In genomic region chr20:63819224-63819917, GRCh38 we compare ENCODE assay signal across 11 cellular contexts. TPM values are rescaled to one million over a fixed set of nuclear protein-coding genes. Genes with fewer than 3 reads are reported as not detected.
DNase-seq lines count a peak whose midpoint lies in the region; ATAC-seq, FAIRE-seq and TF ChIP-seq lines count a peak whose summit lies in the region.
"Had no signal": no experiment of that assay in that cellular context is flagged by ENCODE, and none has a peak within 500 bp of the region (broad histone marks: within the 10 kb centered on the region; RNA-seq: fewer than 3 reads in every experiment).

No MANE protein-coding gene starts in this region.

- H3K27me3 Mint-ChIP-seq in endothelial cell (ENCODE audit: unreplicated experiment) = peaks cover 5% of the 10 kb centered on the region

- in situ Hi-C loops in brain microvascular endothelial cell (cut with HindIII; ENCODE audit: low pct_ligation_motif_present, low sequenced_read_pairs) (no loop called here), HepG2 (cut with HindIII; ENCODE audit: extremely low pct_ligation_motif_present, low pct_unique_long_range_greater_than_20kb) (no loop called here)

- no peak overlapping the region for H3K27ac Mint-ChIP-seq in endothelial cell (ENCODE audit: unreplicated experiment)

- H3K4me1 ChIP-seq in A673 (ENCODE audit: insufficient read depth, low read length, poor library complexity, severe bottlenecking) (no peaks in the 10 kb centered on the region), HepG2 (ENCODE audit: insufficient read depth, low read length) (peaks cover 40% of the 10 kb centered on the region)

- TF ChIP-seq EP300 in HepG2 (IDR thresholded peaks at IDR 0.05; ENCODE audit: low read depth in 2 of 2, low read length in 2 of 2) (no peak), HepG2 (CRISPR knock-in tag; IDR thresholded peaks at IDR 0.05; ENCODE audit: borderline replicate concordance) (no peak)

- POLR2A ChIA-PET in A673 (lab: Charles Lee; ENCODE audit: low non-redundant PET) (interaction anchor here (0.7 kb wide), 1 partner anchor 256 kb away, joined by 5 read pairs; no protein-coding TSS in a partner anchor), HepG2 (lab: Yijun Ruan, JAX) (no interaction called here)

- H3K9ac ChIP-seq in HepG2 (ENCODE audit: insufficient read depth, low read depth, low read length) = peak overlapping the region; percentile 32

- CTCF ChIA-PET in A673 (lab: Charles Lee) (interaction anchor here (0.6 kb wide), 1 partner anchor 14 kb away, joined by 5 read pairs; no protein-coding TSS in a partner anchor), HepG2 (lab: Yijun Ruan, JAX; ENCODE audit: low intra/inter-chr PET ratio, low total read pairs) (interaction anchor here (0.9 to 1.4 kb wide), 3 partner anchors 45 to 238 kb away, joined by 3 to 9 read pairs (median 3); partner anchors contain the start of gene TPD52L2)

- peak; percentile 52; the same call in 1 of the 2 replicates for TF ChIP-seq RAD21 in HepG2 (CRISPR knock-in tag; IDR thresholded peaks at IDR 0.05)

- H3K79me2 ChIP-seq in HepG2 (ENCODE audit: insufficient read depth, low read length) = no peaks in the 10 kb centered on the region

- no peak for TF ChIP-seq POLR2A in HepG2 (IDR thresholded peaks at IDR 0.05; ENCODE audit: insufficient read depth in 1 of 2, low read depth in 2 of 2, low read length in 2 of 2)

- peak overlapping the region; percentile 30 for H3K4me3 ChIP-seq in A673 (ENCODE audit: low read depth, low read length, poor library complexity, severe bottlenecking)
- H3K4me3 ChIP-seq in HFF-Myc (replicated peaks; ENCODE audit: low read depth, low read length) = no peak overlapping the region
- H3K4me3 ChIP-seq in brain microvascular endothelial cell (ENCODE audit: low read depth, low read length) = no peak overlapping the region
- peak overlapping the region; percentile 39 to 40 (median 40) for H3K4me3 ChIP-seq in HepG2 (replicated peaks in 1 of 3; ENCODE audit: insufficient read depth in 1 of 3, low read depth in 2 of 3, low read length in 3 of 3)

- intact Hi-C loops in A673 (cut with micrococcal nuclease; ENCODE audit: unreplicated experiment) (no loop called here), HepG2 (cut with micrococcal nuclease; ENCODE audit: unreplicated experiment) (loop anchor here (2.0 kb wide), 1 partner anchor 45 kb away; the partner anchor contains the start of gene TPD52L2)

- H3K27ac ChIP-seq in A673 (ENCODE audit: low read depth, low read length, poor library complexity, severe bottlenecking) = no peak overlapping the region
- H3K27ac ChIP-seq in brain microvascular endothelial cell = no peak overlapping the region
- no peak overlapping the region for H3K27ac ChIP-seq in HepG2 (ENCODE audit: extremely low read length, insufficient read depth, low read length)

- TF ChIP-seq CTCF in A673 (conservative IDR thresholded peaks at IDR 0.05; ENCODE audit: low read depth, low read length) = peak; percentile 63
- TF ChIP-seq CTCF in HFF-Myc (IDR thresholded peaks at IDR 0.05; ENCODE audit: low read depth, low read length, missing control alignments) = peak; percentile 39
- TF ChIP-seq CTCF in brain microvascular endothelial cell (IDR thresholded peaks at IDR 0.05; ENCODE audit: low read depth, low read length, missing control alignments) = peak; percentile 58
- peak; percentile 76 for TF ChIP-seq CTCF in HepG2 (CRISPR knock-in tag; IDR thresholded peaks at IDR 0.05)
- TF ChIP-seq CTCF in endothelial cell (IDR thresholded peaks at IDR 0.05; ENCODE audit: unreplicated experiment) = no peak

- BruUV-seq in A673 (replicated peaks; lab: Mats Ljungman, UMichigan) (no TSS peak), HepG2 (replicated peaks; lab: Mats Ljungman, UMichigan) (no TSS peak)

- DNase-seq in A673 (ENCODE audit: low spot score) (peak; percentile 65), HFF-Myc (ENCODE audit: extremely low read depth, low read depth) (no peak), brain microvascular endothelial cell (peak; percentile 30), HepG2 (ENCODE audit: low spot score) (peak; percentile 72), SW480 (ENCODE audit: low spot score) (no peak), hypothalamus (lab: John Stamatoyannopoulos, UW) (no peak), endothelial cell (ENCODE audit: low spot score) (no peak)
- DNase-seq: activated CD8-positive, alpha-beta memory T cell treated with anti-CD3 and anti-CD28 coated beads, Interleukin-2, amount 50 U/mL, for 48 hours; head of caudate nucleus; NCI-H2081 treated with DMSO at 0.1 percent for 48 hours had no signal

- H3K27me3 ChIP-seq in A673 (replicated peaks; ENCODE audit: insufficient read depth, low read depth, low read length, poor library complexity) (peaks cover 4% of the 10 kb centered on the region), brain microvascular endothelial cell (replicated peaks) (no peaks in the 10 kb centered on the region), HepG2 (ENCODE audit: control insufficient read depth in 1 of 2, insufficient read depth in 2 of 2, low read length in 2 of 2) (no peaks in the 10 kb centered on the region)

- H3K4me3 Mint-ChIP-seq in endothelial cell (ENCODE audit: unreplicated experiment) = no peak overlapping the region

- H3K9me3 ChIP-seq in A673 (ENCODE audit: low read depth, low read length, poor library complexity, severe bottlenecking) (no peaks in the 10 kb centered on the region), HepG2 (ENCODE audit: low read length) (no peaks in the 10 kb centered on the region)

- H3K36me3 Mint-ChIP-seq in endothelial cell (ENCODE audit: low read depth, unreplicated experiment) = peaks cover 19% of the 10 kb centered on the region

- peak; percentile 97 for FAIRE-seq in HepG2 (lab: Jason Lieb, UNC)

- H3K4me1 Mint-ChIP-seq in endothelial cell (ENCODE audit: unreplicated experiment) = peaks cover 21% of the 10 kb centered on the region

- H4K20me1 ChIP-seq in HepG2 (ENCODE audit: insufficient read depth, low read length) = 0 out of 2 replicates have a peak, but pooled peaks cover 2% of the 10 kb centered on the region

- H3K36me3 ChIP-seq in A673 (ENCODE audit: insufficient read depth, low read length, poor library complexity, severe bottlenecking) (no peaks in the 10 kb centered on the region), brain microvascular endothelial cell (replicated peaks) (no peaks in the 10 kb centered on the region), HepG2 (replicated peaks in 1 of 2; ENCODE audit: control insufficient read depth in 1 of 2, insufficient read depth in 2 of 2, low read length in 2 of 2) (no peaks in the 10 kb centered on the region)

- WGBS in HepG2 (ENCODE audit: low lambda C conversion rate) = 39% methylated on average over 24 of the region's 24 CpGs

- H3K4me2 ChIP-seq in HepG2 (ENCODE audit: low read depth, low read length) = peak overlapping the region; percentile 70

- no peak overlapping the region for H2AFZ ChIP-seq in HepG2 (ENCODE audit: low read length)

- ATAC-seq in HepG2 (peak; percentile 78), GM19467 (IDR thresholded peaks at IDR 0.05; ENCODE audit: unreplicated experiment) (no peak)

- no peaks in the 10 kb centered on the region for H3K9me3 Mint-ChIP-seq in endothelial cell (ENCODE audit: unreplicated experiment)

RNA-seq across cellular contexts. Expression of gene ZBTB46, which starts 11.7 kb away (rescaled TPM):
- 0.96 and 1.1 TPM in 2 replicates for total RNA-seq in A673 (2021)
- 10.9 and 13.5 TPM in 2 replicates for total RNA-seq in HepG2 (2016; rRNA removed; fragmentation: Illumina TruSeq; extraction: Trizol)
- total RNA-seq in HepG2 (2016; cell fraction: cytosol; rRNA removed; fragmentation: Illumina TruSeq; extraction: Trizol; ENCODE audit: low read depth) = 74.9 and 80.6 TPM in 2 replicates
- 10.9 and 15.4 TPM in 2 replicates for total RNA-seq in HepG2 (2016; cell fraction: insoluble cytoplasmic fraction; rRNA removed; fragmentation: Illumina TruSeq; extraction: Trizol)
- 51.8 and 55.2 TPM in 2 replicates for total RNA-seq in HepG2 (2016; cell fraction: membrane; rRNA removed; fragmentation: Illumina TruSeq; extraction: Trizol)
- 8.7 and 9.2 TPM in 2 replicates for total RNA-seq in HepG2 (2016; cell fraction: nucleus; rRNA removed; fragmentation: Illumina TruSeq; extraction: Trizol)
- 1.6 and 2.7 TPM in 2 replicates for polyA plus RNA-seq in HepG2 (2011; rRNA removed)
- 1.6 and 2.0 TPM in 2 replicates for polyA plus RNA-seq in HepG2 (2011; cell fraction: cytosol; rRNA removed)
- polyA plus RNA-seq in HepG2 (2011; cell fraction: nucleus; rRNA removed) = 7.2 and 7.6 TPM in 2 replicates
- polyA plus RNA-seq in HepG2 (2012) = 3.8 and 5.3 TPM in 2 replicates
- polyA plus RNA-seq in HepG2 (2016; cell fraction: cytosol; fragmentation: Illumina TruSeq; extraction: Trizol; ENCODE audit: low read depth) = 0.45 and 0.85 TPM in 2 replicates
- 3.9 and 4.2 TPM in 2 replicates for polyA plus RNA-seq in HepG2 (2016; cell fraction: insoluble cytoplasmic fraction; fragmentation: Illumina TruSeq; extraction: Trizol; ENCODE audit: low read depth)
- polyA plus RNA-seq in HepG2 (2016; cell fraction: membrane; fragmentation: Illumina TruSeq; extraction: Trizol; ENCODE audit: low read depth) = 1.4 and 1.5 TPM in 2 replicates
- 7.1 and 7.5 TPM in 2 replicates for polyA plus RNA-seq in HepG2 (2016; cell fraction: nucleus; fragmentation: Illumina TruSeq; extraction: Trizol; ENCODE audit: insufficient read depth, low read depth)
- 18.8 and 33.6 TPM in 2 replicates for polyA minus RNA-seq in HepG2 (2011; rRNA and poly(A)+ RNA removed; ENCODE audit: low replicate concordance)
- polyA minus RNA-seq in HepG2 (2011; cell fraction: cytosol; rRNA and poly(A)+ RNA removed) = 8.3 and 9.0 TPM in 2 replicates
- 5.4 and 9.1 TPM in 2 replicates for polyA minus RNA-seq in HepG2 (2011; cell fraction: nucleus; rRNA and poly(A)+ RNA removed)
- total RNA-seq in endothelial cell (ENCODE audit: unreplicated experiment) = 42.1 TPM

RNA-seq across cellular contexts. Expression of gene ABHD16B, which starts 41.9 kb away (rescaled TPM):
- not detected in 2 replicates for total RNA-seq in A673 (2021)
- total RNA-seq in HepG2 (2016; rRNA removed; fragmentation: Illumina TruSeq; extraction: Trizol) = not detected in 2 replicates
- not detected in 2 replicates for total RNA-seq in HepG2 (2016; cell fraction: cytosol; rRNA removed; fragmentation: Illumina TruSeq; extraction: Trizol; ENCODE audit: low read depth)
- total RNA-seq in HepG2 (2016; cell fraction: insoluble cytoplasmic fraction; rRNA removed; fragmentation: Illumina TruSeq; extraction: Trizol) = not detected in 2 replicates
- not detected in 2 replicates for total RNA-seq in HepG2 (2016; cell fraction: membrane; rRNA removed; fragmentation: Illumina TruSeq; extraction: Trizol)
- not detected in 2 replicates for total RNA-seq in HepG2 (2016; cell fraction: nucleus; rRNA removed; fragmentation: Illumina TruSeq; extraction: Trizol)
- not detected in 2 replicates for polyA plus RNA-seq in HepG2 (2011; rRNA removed)
- not detected in 2 replicates for polyA plus RNA-seq in HepG2 (2011; cell fraction: cytosol; rRNA removed)
- polyA plus RNA-seq in HepG2 (2011; cell fraction: nucleus; rRNA removed) = not detected in 2 replicates
- not detected in 2 replicates for polyA plus RNA-seq in HepG2 (2012)
- not detected in 2 replicates for polyA plus RNA-seq in HepG2 (2016; cell fraction: cytosol; fragmentation: Illumina TruSeq; extraction: Trizol; ENCODE audit: low read depth)
- not detected in 2 replicates for polyA plus RNA-seq in HepG2 (2016; cell fraction: insoluble cytoplasmic fraction; fragmentation: Illumina TruSeq; extraction: Trizol; ENCODE audit: low read depth)
- not detected in 2 replicates for polyA plus RNA-seq in HepG2 (2016; cell fraction: membrane; fragmentation: Illumina TruSeq; extraction: Trizol; ENCODE audit: low read depth)
- polyA plus RNA-seq in HepG2 (2016; cell fraction: nucleus; fragmentation: Illumina TruSeq; extraction: Trizol; ENCODE audit: insufficient read depth, low read depth) = not detected in 2 replicates
- not detected in 2 replicates for polyA minus RNA-seq in HepG2 (2011; rRNA and poly(A)+ RNA removed; ENCODE audit: low replicate concordance)
- not detected in 2 replicates for polyA minus RNA-seq in HepG2 (2011; cell fraction: cytosol; rRNA and poly(A)+ RNA removed)
- not detected in 2 replicates for polyA minus RNA-seq in HepG2 (2011; cell fraction: nucleus; rRNA and poly(A)+ RNA removed)
- not detected for total RNA-seq in endothelial cell (ENCODE audit: unreplicated experiment)

RNA-seq across cellular contexts. Expression of gene TPD52L2, which starts 45.7 kb away (rescaled TPM):
- total RNA-seq in A673 (2021) (80.1 and 89.9 TPM in 2 replicates), HepG2 (2016; rRNA removed; fragmentation: Illumina TruSeq; extraction: Trizol) (156 and 187 TPM in 2 replicates), endothelial cell (ENCODE audit: unreplicated experiment) (85.5 TPM)
- total RNA-seq in HepG2 (2016; cell fraction: cytosol; rRNA removed; fragmentation: Illumina TruSeq; extraction: Trizol; ENCODE audit: low read depth) = 17.3 and 18.9 TPM in 2 replicates
- 159 and 183 TPM in 2 replicates for total RNA-seq in HepG2 (2016; cell fraction: insoluble cytoplasmic fraction; rRNA removed; fragmentation: Illumina TruSeq; extraction: Trizol)
- 68.0 and 74.8 TPM in 2 replicates for total RNA-seq in HepG2 (2016; cell fraction: membrane; rRNA removed; fragmentation: Illumina TruSeq; extraction: Trizol)
- 80.6 and 85.7 TPM in 2 replicates for total RNA-seq in HepG2 (2016; cell fraction: nucleus; rRNA removed; fragmentation: Illumina TruSeq; extraction: Trizol)
- 184 and 198 TPM in 2 replicates for polyA plus RNA-seq in HepG2 (2011; rRNA removed)
- polyA plus RNA-seq in HepG2 (2011; cell fraction: cytosol; rRNA removed) = 197 and 204 TPM in 2 replicates
- polyA plus RNA-seq in HepG2 (2011; cell fraction: nucleus; rRNA removed) = 163 and 169 TPM in 2 replicates
- 96.3 and 115 TPM in 2 replicates for polyA plus RNA-seq in HepG2 (2012)
- 18.7 and 19.4 TPM in 2 replicates for polyA plus RNA-seq in HepG2 (2016; cell fraction: cytosol; fragmentation: Illumina TruSeq; extraction: Trizol; ENCODE audit: low read depth)
- polyA plus RNA-seq in HepG2 (2016; cell fraction: insoluble cytoplasmic fraction; fragmentation: Illumina TruSeq; extraction: Trizol; ENCODE audit: low read depth) = 188 and 207 TPM in 2 replicates
- 59.6 and 59.7 TPM in 2 replicates for polyA plus RNA-seq in HepG2 (2016; cell fraction: membrane; fragmentation: Illumina TruSeq; extraction: Trizol; ENCODE audit: low read depth)
- 162 and 173 TPM in 2 replicates for polyA plus RNA-seq in HepG2 (2016; cell fraction: nucleus; fragmentation: Illumina TruSeq; extraction: Trizol; ENCODE audit: insufficient read depth, low read depth)
- 128 and 150 TPM in 2 replicates for polyA minus RNA-seq in HepG2 (2011; rRNA and poly(A)+ RNA removed; ENCODE audit: low replicate concordance)
- 114 and 118 TPM in 2 replicates for polyA minus RNA-seq in HepG2 (2011; cell fraction: cytosol; rRNA and poly(A)+ RNA removed)
- 47.3 and 56.6 TPM in 2 replicates for polyA minus RNA-seq in HepG2 (2011; cell fraction: nucleus; rRNA and poly(A)+ RNA removed)

Comparison
In these comparisons a context has a peak if more than half of its experiments do, and no peak if none do; other contexts are left out.
1. DNase-seq: peak in A673 (single experiment), brain microvascular endothelial cell (single experiment) and HepG2 (single experiment); none in HFF-Myc (single experiment), SW480 (single experiment), hypothalamus (0 of 51) and endothelial cell (single experiment).
2. H3K4me3 ChIP-seq: peak in A673 (single experiment) and HepG2 (3 of 3); none in HFF-Myc (single experiment) and brain microvascular endothelial cell (single experiment).